ENCODE assay signal across 1 cellular context in genomic region chr19:5536337-5536894, GRCh38.
TF ChIP-seq lines count a peak whose summit lies in the region.

No MANE protein-coding gene starts in this region.

TF ChIP-seq in HEK293, 187 proteins besides CTCF, POLR2A, EP300 and RAD21 (continued from another document and continues in another):
- no peak for TF ChIP-seq TSHZ1 (tag by site-specific recombination; IDR thresholded peaks at IDR 0.05; ENCODE audit: borderline replicate concordance)
- TF ChIP-seq ZNF707 (tag by site-specific recombination; IDR thresholded peaks at IDR 0.05), result no peak
- TF ChIP-seq ZNF76 (tag by site-specific recombination; IDR thresholded peaks at IDR 0.05; ENCODE audit: borderline replicate concordance, low read depth), result 0 out of 2 replicates have a peak, but pooled peaks have one; percentile 27
- TF ChIP-seq ZNF585B (tag by site-specific recombination; IDR thresholded peaks at IDR 0.05), result no peak
- TF ChIP-seq ZNF621 (tag by site-specific recombination; IDR thresholded peaks at IDR 0.05), result no peak
- TF ChIP-seq ZBTB11 (tag by site-specific recombination; conservative IDR thresholded peaks at IDR 0.05; ENCODE audit: low read depth), result no peak; the same call in none of the 2 replicates
- no peak; the same call in 1 of the 2 replicates for TF ChIP-seq ZNF623 (tag by site-specific recombination; IDR thresholded peaks at IDR 0.05)
- TF ChIP-seq FEZF1 (tag by site-specific recombination; IDR thresholded peaks at IDR 0.05), result peak; percentile 96
- TF ChIP-seq ZNF24 (tag by site-specific recombination; IDR thresholded peaks at IDR 0.05), result no peak
- TF ChIP-seq ZBTB17 (tag by site-specific recombination; IDR thresholded peaks at IDR 0.05), result peak; percentile 37; the same call in 1 of the 2 replicates
- no peak for TF ChIP-seq ZNF202 (tag by site-specific recombination; IDR thresholded peaks at IDR 0.05; ENCODE audit: borderline replicate concordance)
- no peak for TF ChIP-seq HOXC10 (CRISPR knock-in tag; IDR thresholded peaks at IDR 0.05)
- no peak for TF ChIP-seq ZNF302 (tag by site-specific recombination; IDR thresholded peaks at IDR 0.05; ENCODE audit: low read depth)
- peak; percentile 100 for TF ChIP-seq ZNF449 (tag by site-specific recombination; IDR thresholded peaks at IDR 0.05)
- TF ChIP-seq ZNF510 (tag by site-specific recombination; IDR thresholded peaks at IDR 0.05; ENCODE audit: insufficient replicate concordance), result no peak
- no peak for TF ChIP-seq ZNF596 (tag by site-specific recombination; IDR thresholded peaks at IDR 0.05)
- TF ChIP-seq ZNF214 (tag by site-specific recombination; IDR thresholded peaks at IDR 0.05; ENCODE audit: borderline replicate concordance), result no peak
- no peak for TF ChIP-seq ZXDB (tag by site-specific recombination; IDR thresholded peaks at IDR 0.05)
- TF ChIP-seq ZBTB21 (tag by site-specific recombination; IDR thresholded peaks at IDR 0.05), result no peak
- TF ChIP-seq SETDB1 (IDR thresholded peaks at IDR 0.05; ENCODE audit: insufficient read length, low read length), result no peak
- TF ChIP-seq OSR2 (tag by site-specific recombination; IDR thresholded peaks at IDR 0.05), result peak; percentile 82
- TF ChIP-seq ZNF37A (tag by site-specific recombination; IDR thresholded peaks at IDR 0.05), result no peak
- no peak for TF ChIP-seq ZFP41 (tag by site-specific recombination; IDR thresholded peaks at IDR 0.05; ENCODE audit: borderline replicate concordance)
- TF ChIP-seq ZNF174 (tag by site-specific recombination; IDR thresholded peaks at IDR 0.05), result no peak
- TF ChIP-seq ZNF501 (tag by site-specific recombination; IDR thresholded peaks at IDR 0.05), result no peak
- TF ChIP-seq ZNF324 (tag by site-specific recombination; IDR thresholded peaks at IDR 0.05), result no peak; the same call in 1 of the 2 replicates
- 0 out of 2 replicates have a peak, but pooled peaks have one; percentile 29 for TF ChIP-seq ZNF366 (tag by site-specific recombination; conservative IDR thresholded peaks at IDR 0.05)
- TF ChIP-seq MZF1 (tag by site-specific recombination; IDR thresholded peaks at IDR 0.05; ENCODE audit: borderline replicate concordance), result no peak
- no peak for TF ChIP-seq ZNF112 (tag by site-specific recombination; IDR thresholded peaks at IDR 0.05)
- no peak for TF ChIP-seq ZNF776 (tag by site-specific recombination; IDR thresholded peaks at IDR 0.05; ENCODE audit: borderline replicate concordance)
- peak; percentile 80 for TF ChIP-seq ZNF580 (tag by site-specific recombination; IDR thresholded peaks at IDR 0.05)
- no peak for TF ChIP-seq TCF7L2 (IDR thresholded peaks at IDR 0.05; ENCODE audit: borderline replicate concordance, low read depth, low read length)
- no peak for TF ChIP-seq ZNF704 (tag by site-specific recombination; IDR thresholded peaks at IDR 0.05)
- TF ChIP-seq ZNF404 (tag by site-specific recombination; IDR thresholded peaks at IDR 0.05), result no peak
- no peak for TF ChIP-seq PRDM6 (tag by site-specific recombination; IDR thresholded peaks at IDR 0.05)
- TF ChIP-seq ZBTB48 (tag by site-specific recombination; IDR thresholded peaks at IDR 0.05), result no peak
- TF ChIP-seq ZNF645 (tag by site-specific recombination; IDR thresholded peaks at IDR 0.05), result no peak
- no peak for TF ChIP-seq ZNF677 (tag by site-specific recombination; IDR thresholded peaks at IDR 0.05)
- TF ChIP-seq ZNF248 (tag by site-specific recombination; IDR thresholded peaks at IDR 0.05), result no peak
- TF ChIP-seq ZNF48 (tag by site-specific recombination; IDR thresholded peaks at IDR 0.05), result no peak
- TF ChIP-seq WT1 (tag by site-specific recombination; IDR thresholded peaks at IDR 0.05), result no peak
- no peak for TF ChIP-seq GLI2 (tag by site-specific recombination; IDR thresholded peaks at IDR 0.05; ENCODE audit: borderline replicate concordance, low read depth)
- no peak for TF ChIP-seq ZNF26 (tag by site-specific recombination; IDR thresholded peaks at IDR 0.05)
- TF ChIP-seq HIC1 (tag by site-specific recombination; IDR thresholded peaks at IDR 0.05), result no peak
- no peak for TF ChIP-seq BCL6B (tag by site-specific recombination; IDR thresholded peaks at IDR 0.05)
- TF ChIP-seq KLF9 (tag by site-specific recombination; IDR thresholded peaks at IDR 0.05; ENCODE audit: low read depth), result no peak; the same call in 1 of the 2 replicates
